Comparison of ENCODE assay signal across 10 cellular contexts in the genomic region with DNA sequence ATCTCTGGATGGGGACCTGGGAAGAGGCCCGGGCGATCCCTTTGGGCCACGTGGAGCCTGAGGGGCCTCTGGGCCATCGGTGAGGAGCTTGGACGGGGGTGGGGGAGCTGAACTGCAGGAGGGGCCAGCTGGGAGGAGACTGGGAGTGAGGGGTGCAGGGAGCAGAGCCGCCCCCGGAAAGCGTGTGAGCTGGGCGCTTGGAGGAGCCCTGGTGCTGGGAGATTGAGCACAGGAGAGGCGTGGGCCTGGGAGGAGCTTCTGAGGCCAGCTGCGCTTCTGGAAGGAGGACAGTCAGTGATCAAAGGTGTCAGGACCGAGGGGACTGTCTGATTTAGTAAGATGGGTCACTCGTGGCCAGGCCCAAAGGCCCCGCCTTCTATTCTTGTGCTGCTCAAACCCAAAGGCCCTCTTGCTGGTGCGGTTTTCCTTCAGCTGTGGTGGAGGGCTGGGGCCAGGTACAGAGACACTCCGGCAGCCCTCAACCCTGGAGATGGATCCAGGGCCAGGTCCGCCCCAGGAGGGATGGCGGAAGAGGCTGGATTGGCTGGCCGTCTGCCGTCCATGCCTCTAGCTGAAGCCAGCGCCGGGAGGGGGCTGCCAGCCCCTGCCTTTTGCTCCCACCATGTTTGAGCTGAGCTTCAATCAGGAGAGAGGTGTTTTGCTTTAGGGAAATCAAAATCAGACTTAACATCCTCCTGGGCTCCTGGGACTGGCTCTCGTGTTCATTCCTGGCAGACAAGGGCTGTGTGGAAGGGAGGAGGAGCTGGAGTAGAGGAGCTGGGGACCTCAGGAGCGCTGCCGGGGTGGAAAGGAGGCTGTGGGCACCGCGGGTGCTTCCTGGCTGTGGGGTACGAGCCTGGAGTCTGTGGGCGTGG. TPM values are rescaled to one million over a fixed set of nuclear protein-coding genes. Genes with fewer than 3 reads are reported as not detected.
DNase-seq lines count a peak whose midpoint lies in the region; ATAC-seq and TF ChIP-seq lines count a peak whose summit lies in the region.
"Had no signal": no experiment of that assay in that cellular context is flagged by ENCODE, and none has a peak within 500 bp of the region (broad histone marks: within the 10 kb centered on the region; RNA-seq: fewer than 3 reads in every experiment).

No MANE protein-coding gene starts in this region.

- DNase-seq in NCI-H1417 (lab: John Stamatoyannopoulos, UW) (peak; percentile 15 to 51 (median 38)), NCI-H1417 treated with DMSO at 0.1 percent for 48 hours (lab: John Stamatoyannopoulos, UW) (no peak), ascending aorta (ENCODE audit: low spot score in 2 of 2) (no peak), iPS-NIHi11 (ENCODE audit: low spot score) (peak; percentile 53), stomach (no peak)
- DNase-seq: 8988T, Calu3 had no signal

- H3K36me3 ChIP-seq in ascending aorta = no peaks in the 10 kb centered on the region
- no peaks in the 10 kb centered on the region for H3K36me3 ChIP-seq in stomach

- H3K4me3 ChIP-seq in ascending aorta = peak overlapping the region in 1 of 2 donors; percentile 5
- H3K4me3 ChIP-seq in stomach = peak overlapping the region in 1 of 4 donors; percentile 1

- 55 to 73% (median 60%) methylated on average over 27 to 29 of the region's 29 CpGs for WGBS in stomach, 5 donors

- ATAC-seq in GM21737 (IDR thresholded peaks at IDR 0.05; ENCODE audit: unreplicated experiment) = no peak
- no peak for ATAC-seq in HG03521 (IDR thresholded peaks at IDR 0.05; ENCODE audit: unreplicated experiment)
- no peak for ATAC-seq in HG03469 (IDR thresholded peaks at IDR 0.05; ENCODE audit: unreplicated experiment)

- TF ChIP-seq POLR2A in stomach (IDR thresholded peaks at IDR 0.05) = no peak

- H3K4me1 ChIP-seq in ascending aorta (peaks cover 4 to 69% of the 10 kb centered on the region in 2 donors), stomach (peaks cover 0 to 97% (median 39%) of the 10 kb centered on the region in 4 donors)

- H3K27ac ChIP-seq in ascending aorta = peak overlapping the region; percentile 8 to 44
- peak overlapping the region in 3 of 5 donors; percentile 67 to 90 (median 81) for H3K27ac ChIP-seq in stomach

- H3K9me3 ChIP-seq in ascending aorta (no peaks in the 10 kb centered on the region), stomach (no peaks in the 10 kb centered on the region)

- TF ChIP-seq CTCF in ascending aorta (IDR thresholded peaks at IDR 0.05) (no peak), stomach (IDR thresholded peaks at IDR 0.05) (no peak)

- intact Hi-C loops in ascending aorta (cut with DNase I) = no loop called here
- intact Hi-C loops in stomach (cut with DNase I; ENCODE audit: low total_unique reads) = no loop called here

- H3K27me3 ChIP-seq in ascending aorta (no peaks in the 10 kb centered on the region), stomach (no peaks in the 10 kb centered on the region)

- no peak for TF ChIP-seq EP300 in stomach (IDR thresholded peaks at IDR 0.05)

RNA-seq across cellular contexts. Expression of a gene that starts 21.6 kb away (rescaled TPM):
- total RNA-seq in ascending aorta = 34.7 TPM
- total RNA-seq in stomach = 10 to 100 TPM; 12.8 to 50.0 (median 16.7) TPM
- 10 to 100 TPM in 1 of 3 donors, 1 to 10 TPM in 2; 3.2 to 26.0 (median 6.4) TPM for polyA plus RNA-seq in stomach

Comparison
In these comparisons a context has a peak if more than half of its experiments do, and no peak if none do; other contexts are left out.
1. DNase-seq: peak in NCI-H1417 (3 of 3) and iPS-NIHi11 (single experiment); none in NCI-H1417 treated with DMSO at 0.1 percent for 48 hours (single experiment), ascending aorta (0 of 2) and stomach (single experiment).